In genomic region chr11:44613081-44613628, GRCh38 we compare ENCODE assay signal across 8 cellular contexts. TPM values are rescaled to one million over a fixed set of nuclear protein-coding genes. Genes with fewer than 3 reads are reported as not detected.
A peak's percentile ranks its signal among the peaks of the same experiment; 100 is the strongest.
DNase-seq lines count a peak whose midpoint lies in the region; ATAC-seq and TF ChIP-seq lines count a peak whose summit lies in the region.

No MANE protein-coding gene starts in this region.

- H3K27me3 Mint-ChIP-seq in CD8-positive, alpha-beta memory T cell, result peaks cover 0 to 2% of the 10 kb centered on the region in 2 donors
- H3K27me3 Mint-ChIP-seq in activated CD4-positive, alpha-beta memory T cell treated with anti-CD3 and anti-CD28 coated beads, Interleukin-2, amount 10 ng/mL, durations not matched to agents 7 days and 5 days, result no peaks in the 10 kb centered on the region

- H3K9me3 Mint-ChIP-seq in CD8-positive, alpha-beta memory T cell, result no peaks in the 10 kb centered on the region
- H3K9me3 Mint-ChIP-seq in activated CD4-positive, alpha-beta memory T cell treated with anti-CD3 and anti-CD28 coated beads, Interleukin-2, amount 10 ng/mL, durations not matched to agents 7 days and 5 days, result no peaks in the 10 kb centered on the region

- CTCF ChIA-PET in CD8-positive, alpha-beta memory T cell (lab: Charles Lee), result interaction anchor here (1.4 to 17.3 kb wide), 5 partner anchors 8 to 52 kb away, joined by 3 to 532 read pairs (median 12); partner anchors contain the start of gene CD82
- CTCF ChIA-PET in activated CD4-positive, alpha-beta memory T cell treated with anti-CD3 and anti-CD28 coated beads, Interleukin-2, amount 10 ng/mL, durations not matched to agents 7 days and 5 days (lab: Charles Lee), result interaction anchor here (0.6 to 14.5 kb wide), 10 partner anchors 8 to 298 kb away, joined by 3 to 425 read pairs (median 10); partner anchors contain the start of gene CD82

- no peaks in the 10 kb centered on the region for H3K27me3 ChIP-seq in CD8-positive, alpha-beta memory T cell (ENCODE audit: insufficient read depth, low read length, poor library complexity, severe bottlenecking)
- H3K27me3 ChIP-seq in lower lobe of right lung (ENCODE audit: low read depth), result no peaks in the 10 kb centered on the region

- intact Hi-C loops in lower lobe of right lung (cut with DNase I), result no loop called here

- peaks cover 11% of the 10 kb centered on the region for H3K36me3 ChIP-seq in CD8-positive, alpha-beta memory T cell (ENCODE audit: insufficient read depth, low read length)
- peaks cover 37% of the 10 kb centered on the region for H3K36me3 ChIP-seq in lower lobe of right lung

- POLR2A ChIA-PET in CD8-positive, alpha-beta memory T cell (lab: Charles Lee), result interaction anchor here (2.1 kb wide), 1 partner anchor 48 kb away, joined by 13 read pairs; the partner anchor contains the start of gene CD82
- POLR2A ChIA-PET in activated CD4-positive, alpha-beta memory T cell treated with anti-CD3 and anti-CD28 coated beads, Interleukin-2, amount 10 ng/mL, durations not matched to agents 7 days and 5 days (lab: Charles Lee), result interaction anchor here (0.8 to 5.8 kb wide), 7 partner anchors 15 to 84 kb away, joined by 3 to 63 read pairs (median 28); partner anchors contain the start of gene CD82

- no peak for TF ChIP-seq CTCF in lower lobe of right lung (IDR thresholded peaks at IDR 0.05)

- peak overlapping the region; percentile 73 to 96 (median 84) for H3K27ac Mint-ChIP-seq in CD8-positive, alpha-beta memory T cell
- peak overlapping the region; percentile 58 for H3K27ac Mint-ChIP-seq in activated CD4-positive, alpha-beta memory T cell treated with anti-CD3 and anti-CD28 coated beads, Interleukin-2, amount 10 ng/mL, durations not matched to agents 7 days and 5 days

- H3K4me1 ChIP-seq in CD8-positive, alpha-beta memory T cell (ENCODE audit: insufficient read depth, low read length), result peaks cover 76% of the 10 kb centered on the region
- peaks cover 44% of the 10 kb centered on the region for H3K4me1 ChIP-seq in lower lobe of right lung

- in situ Hi-C loops in ACHN (cut with HindIII; ENCODE audit: low pct_ligation_motif_present, low pct_unique_long_range_greater_than_20kb, low sequenced_read_pairs), result no loop called here

- H3K4me3 ChIP-seq in CD8-positive, alpha-beta memory T cell (ENCODE audit: low read length), result no peak overlapping the region
- H3K4me3 ChIP-seq in lower lobe of right lung, result no peak overlapping the region

- H3K27ac ChIP-seq in CD8-positive, alpha-beta memory T cell (ENCODE audit: low read depth, low read length), result no peak overlapping the region
- H3K27ac ChIP-seq in lower lobe of right lung, result peak overlapping the region; percentile 11

- H3K4me3 Mint-ChIP-seq in CD8-positive, alpha-beta memory T cell, result peak overlapping the region in 1 of 7 donors; percentile 14
- H3K4me3 Mint-ChIP-seq in activated CD4-positive, alpha-beta memory T cell treated with anti-CD3 and anti-CD28 coated beads, Interleukin-2, amount 10 ng/mL, durations not matched to agents 7 days and 5 days, result no peak overlapping the region

- peak; percentile 37 for ATAC-seq in GM21529 (IDR thresholded peaks at IDR 0.05; ENCODE audit: unreplicated experiment)
- ATAC-seq in lower lobe of right lung, result no peak
- no peak for ATAC-seq in GM18520 (IDR thresholded peaks at IDR 0.05; ENCODE audit: unreplicated experiment)

- peaks cover 68 to 91% (median 79%) of the 10 kb centered on the region in 3 donors for H3K4me1 Mint-ChIP-seq in CD8-positive, alpha-beta memory T cell
- H3K4me1 Mint-ChIP-seq in activated CD4-positive, alpha-beta memory T cell treated with anti-CD3 and anti-CD28 coated beads, Interleukin-2, amount 10 ng/mL, durations not matched to agents 7 days and 5 days, result peaks cover 65% of the 10 kb centered on the region

- DNase-seq in CD8-positive, alpha-beta memory T cell, result no peak
- no peak for DNase-seq in activated CD4-positive, alpha-beta memory T cell treated with anti-CD3 and anti-CD28 coated beads, Interleukin-2, amount 10 ng/mL, durations not matched to agents 7 days and 5 days
- no peak for DNase-seq in lower lobe of right lung
- DNase-seq in NCI-H1694 (lab: John Stamatoyannopoulos, UW), result no peak
- no peak for DNase-seq in ACHN
- no peak for DNase-seq in stimulated activated CD4-positive, alpha-beta T cell treated with anti-CD3 and anti-CD28 coated beads, Interleukin-12 subunit alpha, Interleukin-12 subunit beta, amount 100 ng/mL, for 4 hours

- H3K36me3 Mint-ChIP-seq in CD8-positive, alpha-beta memory T cell, result peaks cover 0 to 30% (median 4%) of the 10 kb centered on the region in 3 donors
- H3K36me3 Mint-ChIP-seq in activated CD4-positive, alpha-beta memory T cell treated with anti-CD3 and anti-CD28 coated beads, Interleukin-2, amount 10 ng/mL, durations not matched to agents 7 days and 5 days (ENCODE audit: low read depth), result peaks cover 65% of the 10 kb centered on the region

- H3K9me3 ChIP-seq in CD8-positive, alpha-beta memory T cell (ENCODE audit: low read length), result no peaks in the 10 kb centered on the region
- H3K9me3 ChIP-seq in lower lobe of right lung, result no peaks in the 10 kb centered on the region

RNA-seq across cellular contexts. Expression of gene CD82, which starts 47.7 kb away (rescaled TPM):
- total RNA-seq in CD8-positive, alpha-beta memory T cell, result 100 to 1,000 TPM; 356 to 388 TPM
- 131 TPM for polyA plus RNA-seq in CD8-positive, alpha-beta memory T cell
- 100 to 1,000 TPM; 193 to 208 TPM for total RNA-seq in activated CD4-positive, alpha-beta memory T cell treated with anti-CD3 and anti-CD28 coated beads, Interleukin-2, amount 10 ng/mL, durations not matched to agents 7 days and 5 days
- total RNA-seq in lower lobe of right lung, result 129 TPM
